In the genomic region with DNA sequence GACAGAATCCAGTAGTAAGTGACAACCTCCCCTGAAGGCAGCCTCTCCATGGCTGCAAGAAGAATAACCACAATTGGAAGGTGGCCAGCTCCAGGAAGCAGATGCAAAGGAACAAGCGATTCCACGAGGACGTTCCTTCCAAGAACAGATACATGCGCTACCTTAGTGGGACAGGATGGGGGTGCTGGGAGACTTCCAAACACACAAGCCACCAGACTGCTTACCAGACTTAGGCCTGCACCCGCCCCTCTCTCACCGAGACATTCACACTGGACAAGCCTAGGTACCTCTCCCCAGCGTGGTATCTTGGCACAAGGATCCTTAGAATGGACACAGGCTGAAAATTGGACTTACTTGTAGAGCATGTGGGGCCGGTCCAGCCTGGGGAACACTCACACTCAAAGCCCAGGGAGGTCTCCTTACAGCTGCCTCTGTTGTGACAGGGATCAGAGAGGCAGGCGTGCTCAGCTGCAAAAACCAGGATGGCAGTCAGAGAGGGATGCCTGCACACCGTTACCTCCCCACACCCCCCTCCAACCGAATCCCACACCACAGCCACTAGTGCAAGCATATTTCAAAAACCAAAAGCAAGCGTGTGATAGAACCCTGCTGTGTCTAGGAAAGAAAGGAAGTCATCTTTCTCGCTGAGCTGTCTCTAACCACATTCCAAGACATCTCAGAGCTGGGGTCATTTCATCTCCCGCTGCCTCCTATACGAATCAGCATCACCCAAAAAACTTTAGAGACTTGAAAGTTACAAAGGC, we compare ENCODE assay signal across 14 cellular contexts. TPM values are rescaled to one million over a fixed set of nuclear protein-coding genes. Genes with fewer than 3 reads are reported as not detected.
A peak's percentile ranks its signal among the peaks of the same experiment; 100 is the strongest.
DNase-seq lines count a peak whose midpoint lies in the region; ATAC-seq and TF ChIP-seq lines count a peak whose summit lies in the region.
"Had no signal": no experiment of that assay in that cellular context is flagged by ENCODE, and none has a peak within 500 bp of the region (broad histone marks: within the 10 kb centered on the region; RNA-seq: fewer than 3 reads in every experiment).

No MANE protein-coding gene starts in this region.

- H3K9ac ChIP-seq in smooth muscle cell (ENCODE audit: low read depth): no peak overlapping the region

- H3K79me2 ChIP-seq in smooth muscle cell (ENCODE audit: low read depth): no peaks in the 10 kb centered on the region

- no peaks in the 10 kb centered on the region for H3K27me3 ChIP-seq in right atrium auricular region
- H3K27me3 ChIP-seq in smooth muscle cell (ENCODE audit: low read depth): no peaks in the 10 kb centered on the region

- H4K20me1 ChIP-seq in smooth muscle cell (ENCODE audit: low read depth): peaks cover 20% of the 10 kb centered on the region

- DNase-seq in GM13976 (ENCODE audit: low spot score): no peak
- DNase-seq in amniotic epithelial cell (ENCODE audit: low read depth): peak; percentile 57
- no peak for DNase-seq in right atrium auricular region (ENCODE audit: low spot score)
- DNase-seq in smooth muscle cell (lab: John Stamatoyannopoulos, UW; ENCODE audit: unreplicated experiment): no peak
- no peak for DNase-seq in HuH-7 (ENCODE audit: low spot score)
- DNase-seq in NK-92 treated with Interleukin-12 subunit alpha and Interleukin-12 subunit beta, amount 100 ng/mL, for 24 hours (lab: John Stamatoyannopoulos, UW): no peak
- DNase-seq: activated CD8-positive, alpha-beta T cell treated with anti-CD3 and anti-CD28 coated beads, Interleukin-2, amount 10 ng/mL, durations not matched to agents 7 days and 5 days; activated naive CD8-positive, alpha-beta T cell treated with anti-CD3 and anti-CD28 coated beads, Interleukin-2, amount 50 U/mL, for 24 hours; Caco-2; erythroblast; kidney glomerular epithelial cell; NCI-H446 had no signal

- no peak for ATAC-seq in GM18520 (IDR thresholded peaks at IDR 0.05; ENCODE audit: unreplicated experiment)
- no peak for ATAC-seq in GM21737 (IDR thresholded peaks at IDR 0.05; ENCODE audit: unreplicated experiment)
- ATAC-seq: activated CD8-positive, alpha-beta T cell treated with anti-CD3 and anti-CD28 coated beads, Interleukin-2, amount 10 ng/mL, durations not matched to agents 7 days and 5 days; activated naive CD8-positive, alpha-beta T cell treated with anti-CD3 and anti-CD28 coated beads, Interleukin-2, amount 50 U/mL, for 24 hours had no signal

- H3K27ac ChIP-seq in right atrium auricular region (peak overlapping the region; percentile 47 to 72), smooth muscle cell (ENCODE audit: low read depth) (peak overlapping the region; percentile 94)

- H3K4me1 ChIP-seq in right atrium auricular region: peaks cover 0 to 64% of the 10 kb centered on the region in 2 donors
- peaks cover 77% of the 10 kb centered on the region for H3K4me1 ChIP-seq in smooth muscle cell (ENCODE audit: low read depth)

- no peak overlapping the region for H2AFZ ChIP-seq in smooth muscle cell (ENCODE audit: low read depth)

- TF ChIP-seq CTCF in GM13976 (IDR thresholded peaks at IDR 0.05; ENCODE audit: borderline replicate concordance, control extremely low read depth, extremely low read depth, insufficient read depth, missing control alignments) (peak; percentile 9), right atrium auricular region (IDR thresholded peaks at IDR 0.05) (no peak), smooth muscle cell (IDR thresholded peaks at IDR 0.05; ENCODE audit: borderline replicate concordance, insufficient read depth, poor library complexity, severe bottlenecking) (no peak)

- H3K9me3 ChIP-seq in right atrium auricular region (no peaks in the 10 kb centered on the region), smooth muscle cell (replicated peaks; ENCODE audit: low read depth) (no peaks in the 10 kb centered on the region)
- H3K9me3 ChIP-seq: Caco-2 had no signal

- 47% methylated on average over 15 of the region's 15 CpGs for WGBS in smooth muscle cell (ENCODE audit: low lambda C conversion rate)

- H3K36me3 ChIP-seq in right atrium auricular region: peaks cover 77% of the 10 kb centered on the region
- no peaks in the 10 kb centered on the region for H3K36me3 ChIP-seq in smooth muscle cell (ENCODE audit: low read depth)

- H3K4me2 ChIP-seq in smooth muscle cell: peak overlapping the region; percentile 83

- in situ Hi-C loops in GM13976 (cut with MboI; ENCODE audit: low sequenced_read_pairs, unreplicated experiment): no loop called here

- H3K4me3 ChIP-seq in right atrium auricular region (no peak overlapping the region), smooth muscle cell (no peak overlapping the region)

- peaks cover 47% of the 10 kb centered on the region for H3F3A ChIP-seq in smooth muscle cell (ENCODE audit: low read depth)

RNA-seq across cellular contexts. Expression of a gene that starts 22.4 kb away (rescaled TPM):
- total RNA-seq in right atrium auricular region (10 to 100 TPM; 30.9 to 32.8 TPM), smooth muscle cell (126 and 135 TPM in 2 replicates)
- 45.0 and 73.6 TPM in 2 replicates for polyA plus RNA-seq in smooth muscle cell
